In the genomic region with DNA sequence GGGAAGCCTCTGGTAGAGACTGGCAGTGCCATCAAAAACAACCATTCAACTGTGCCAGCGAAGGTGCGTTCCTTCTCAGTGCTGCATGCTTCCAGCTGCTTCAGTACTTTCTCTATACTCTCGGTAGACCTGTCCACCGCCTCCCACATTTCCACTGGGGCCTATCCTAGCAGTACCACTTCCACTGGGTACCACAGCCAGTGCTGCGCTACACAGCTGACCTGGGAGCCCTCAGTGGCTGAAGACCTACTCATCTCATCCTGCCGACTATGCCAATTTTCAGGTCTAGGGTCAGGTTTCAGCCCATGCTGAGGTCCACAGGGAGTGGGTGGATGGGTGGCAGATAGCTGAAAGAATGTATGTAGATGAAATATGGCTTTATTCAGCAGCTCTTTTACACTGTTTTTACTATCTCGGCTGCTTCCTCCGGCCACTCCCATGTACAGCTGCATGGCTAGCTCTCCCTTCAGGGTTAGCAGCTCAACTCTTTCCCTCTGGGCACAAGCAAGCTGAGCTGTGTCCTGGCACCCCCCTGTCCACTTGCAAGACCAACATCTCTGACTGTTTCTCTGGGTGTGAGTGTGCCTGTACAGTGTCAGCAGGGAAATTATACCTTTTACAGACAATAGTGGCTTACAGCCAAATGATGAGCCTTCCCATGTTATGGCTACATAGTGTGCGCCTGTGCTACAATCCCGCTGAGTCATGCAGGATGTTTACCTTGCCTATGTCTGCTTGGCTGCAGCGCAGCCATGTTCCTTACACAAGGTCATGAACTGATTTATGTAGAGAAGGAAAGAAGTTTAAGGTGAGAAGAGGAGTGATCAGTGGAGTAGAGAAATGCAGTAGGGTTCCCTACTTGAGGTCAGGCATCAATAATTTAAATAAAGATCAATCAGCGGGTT, we compare ENCODE assay signal across 1 cellular context.
TF ChIP-seq lines count a peak whose summit lies in the region.

No MANE protein-coding gene starts in this region.

TF ChIP-seq in HepG2, 621 proteins besides CTCF, POLR2A, EP300 and RAD21 (continued from another document and continues in another):
- TF ChIP-seq, protein P1, sequence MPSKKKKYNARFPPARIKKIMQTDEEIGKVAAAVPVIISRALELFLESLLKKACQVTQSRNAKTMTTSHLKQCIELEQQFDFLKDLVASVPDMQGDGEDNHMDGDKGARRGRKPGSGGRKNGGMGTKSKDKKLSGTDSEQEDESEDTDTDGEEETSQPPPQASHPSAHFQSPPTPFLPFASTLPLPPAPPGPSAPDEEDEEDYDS (CRISPR knock-in tag; IDR thresholded peaks at IDR 0.05), result no peak
- TF ChIP-seq ZNF225 (CRISPR knock-in tag; IDR thresholded peaks at IDR 0.05), result no peak
- TF ChIP-seq FOXP1 (IDR thresholded peaks at IDR 0.05), result no peak
- no peak for TF ChIP-seq FOXP1 (CRISPR knock-in tag; IDR thresholded peaks at IDR 0.05)
- TF ChIP-seq CBX2 (IDR thresholded peaks at IDR 0.05; ENCODE audit: low read depth, low read length), result no peak
- no peak for TF ChIP-seq CBX2 (CRISPR knock-in tag; IDR thresholded peaks at IDR 0.05; ENCODE audit: low read depth)
- TF ChIP-seq, protein P2, sequence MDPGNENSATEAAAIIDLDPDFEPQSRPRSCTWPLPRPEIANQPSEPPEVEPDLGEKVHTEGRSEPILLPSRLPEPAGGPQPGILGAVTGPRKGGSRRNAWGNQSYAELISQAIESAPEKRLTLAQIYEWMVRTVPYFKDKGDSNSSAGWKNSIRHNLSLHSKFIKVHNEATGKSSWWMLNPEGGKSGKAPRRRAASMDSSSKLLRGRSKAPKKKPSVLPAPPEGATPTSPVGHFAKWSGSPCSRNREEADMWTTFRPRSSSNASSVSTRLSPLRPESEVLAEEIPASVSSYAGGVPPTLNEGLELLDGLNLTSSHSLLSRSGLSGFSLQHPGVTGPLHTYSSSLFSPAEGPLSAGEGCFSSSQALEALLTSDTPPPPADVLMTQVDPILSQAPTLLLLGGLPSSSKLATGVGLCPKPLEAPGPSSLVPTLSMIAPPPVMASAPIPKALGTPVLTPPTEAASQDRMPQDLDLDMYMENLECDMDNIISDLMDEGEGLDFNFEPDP (CRISPR knock-in tag; conservative IDR thresholded peaks at IDR 0.05), result no peak
- TF ChIP-seq MTA1 (CRISPR knock-in tag; IDR thresholded peaks at IDR 0.05; ENCODE audit: borderline replicate concordance), result no peak
- TF ChIP-seq, protein P3, sequence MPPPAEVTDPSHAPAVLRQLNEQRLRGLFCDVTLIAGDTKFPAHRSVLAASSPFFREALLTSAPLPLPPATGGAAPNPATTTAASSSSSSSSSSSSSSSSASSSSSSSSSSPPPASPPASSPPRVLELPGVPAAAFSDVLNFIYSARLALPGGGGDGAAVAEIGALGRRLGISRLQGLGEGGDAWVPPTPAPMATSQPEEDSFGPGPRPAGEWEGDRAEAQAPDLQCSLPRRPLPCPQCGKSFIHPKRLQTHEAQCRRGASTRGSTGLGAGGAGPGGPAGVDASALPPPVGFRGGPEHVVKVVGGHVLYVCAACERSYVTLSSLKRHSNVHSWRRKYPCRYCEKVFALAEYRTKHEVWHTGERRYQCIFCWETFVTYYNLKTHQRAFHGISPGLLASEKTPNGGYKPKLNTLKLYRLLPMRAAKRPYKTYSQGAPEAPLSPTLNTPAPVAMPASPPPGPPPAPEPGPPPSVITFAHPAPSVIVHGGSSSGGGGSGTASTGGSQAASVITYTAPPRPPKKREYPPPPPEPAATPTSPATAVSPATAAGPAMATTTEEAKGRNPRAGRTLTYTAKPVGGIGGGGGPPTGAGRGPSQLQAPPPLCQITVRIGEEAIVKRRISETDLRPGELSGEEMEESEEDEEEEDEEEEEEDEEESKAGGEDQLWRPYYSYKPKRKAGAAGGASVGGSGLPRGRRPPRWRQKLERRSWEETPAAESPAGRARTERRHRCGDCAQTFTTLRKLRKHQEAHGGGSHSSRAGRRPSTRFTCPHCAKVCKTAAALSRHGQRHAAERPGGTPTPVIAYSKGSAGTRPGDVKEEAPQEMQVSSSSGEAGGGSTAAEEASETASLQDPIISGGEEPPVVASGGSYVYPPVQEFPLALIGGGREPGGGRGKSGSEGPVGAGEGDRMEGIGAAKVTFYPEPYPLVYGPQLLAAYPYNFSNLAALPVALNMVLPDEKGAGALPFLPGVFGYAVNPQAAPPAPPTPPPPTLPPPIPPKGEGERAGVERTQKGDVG (CRISPR knock-in tag; IDR thresholded peaks at IDR 0.05; ENCODE audit: borderline replicate concordance), result no peak
- TF ChIP-seq, protein P4, sequence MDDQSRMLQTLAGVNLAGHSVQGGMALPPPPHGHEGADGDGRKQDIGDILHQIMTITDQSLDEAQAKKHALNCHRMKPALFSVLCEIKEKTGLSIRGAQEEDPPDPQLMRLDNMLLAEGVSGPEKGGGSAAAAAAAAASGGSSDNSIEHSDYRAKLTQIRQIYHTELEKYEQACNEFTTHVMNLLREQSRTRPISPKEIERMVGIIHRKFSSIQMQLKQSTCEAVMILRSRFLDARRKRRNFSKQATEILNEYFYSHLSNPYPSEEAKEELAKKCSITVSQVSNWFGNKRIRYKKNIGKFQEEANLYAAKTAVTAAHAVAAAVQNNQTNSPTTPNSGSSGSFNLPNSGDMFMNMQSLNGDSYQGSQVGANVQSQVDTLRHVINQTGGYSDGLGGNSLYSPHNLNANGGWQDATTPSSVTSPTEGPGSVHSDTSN (CRISPR knock-in tag; IDR thresholded peaks at IDR 0.05; ENCODE audit: borderline replicate concordance), result no peak
- TF ChIP-seq, protein P5, sequence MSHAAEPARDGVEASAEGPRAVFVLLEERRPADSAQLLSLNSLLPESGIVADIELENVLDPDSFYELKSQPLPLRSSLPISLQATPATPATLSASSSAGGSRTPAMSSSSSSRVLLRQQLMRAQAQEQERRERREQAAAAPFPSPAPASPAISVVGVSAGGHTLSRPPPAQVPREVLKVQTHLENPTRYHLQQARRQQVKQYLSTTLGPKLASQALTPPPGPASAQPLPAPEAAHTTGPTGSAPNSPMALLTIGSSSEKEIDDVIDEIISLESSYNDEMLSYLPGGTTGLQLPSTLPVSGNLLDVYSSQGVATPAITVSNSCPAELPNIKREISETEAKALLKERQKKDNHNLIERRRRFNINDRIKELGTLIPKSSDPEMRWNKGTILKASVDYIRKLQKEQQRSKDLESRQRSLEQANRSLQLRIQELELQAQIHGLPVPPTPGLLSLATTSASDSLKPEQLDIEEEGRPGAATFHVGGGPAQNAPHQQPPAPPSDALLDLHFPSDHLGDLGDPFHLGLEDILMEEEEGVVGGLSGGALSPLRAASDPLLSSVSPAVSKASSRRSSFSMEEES (CRISPR knock-in tag; IDR thresholded peaks at IDR 0.05), result no peak
- no peak for TF ChIP-seq ZNF619 (CRISPR knock-in tag; IDR thresholded peaks at IDR 0.05)
- TF ChIP-seq, protein P6, sequence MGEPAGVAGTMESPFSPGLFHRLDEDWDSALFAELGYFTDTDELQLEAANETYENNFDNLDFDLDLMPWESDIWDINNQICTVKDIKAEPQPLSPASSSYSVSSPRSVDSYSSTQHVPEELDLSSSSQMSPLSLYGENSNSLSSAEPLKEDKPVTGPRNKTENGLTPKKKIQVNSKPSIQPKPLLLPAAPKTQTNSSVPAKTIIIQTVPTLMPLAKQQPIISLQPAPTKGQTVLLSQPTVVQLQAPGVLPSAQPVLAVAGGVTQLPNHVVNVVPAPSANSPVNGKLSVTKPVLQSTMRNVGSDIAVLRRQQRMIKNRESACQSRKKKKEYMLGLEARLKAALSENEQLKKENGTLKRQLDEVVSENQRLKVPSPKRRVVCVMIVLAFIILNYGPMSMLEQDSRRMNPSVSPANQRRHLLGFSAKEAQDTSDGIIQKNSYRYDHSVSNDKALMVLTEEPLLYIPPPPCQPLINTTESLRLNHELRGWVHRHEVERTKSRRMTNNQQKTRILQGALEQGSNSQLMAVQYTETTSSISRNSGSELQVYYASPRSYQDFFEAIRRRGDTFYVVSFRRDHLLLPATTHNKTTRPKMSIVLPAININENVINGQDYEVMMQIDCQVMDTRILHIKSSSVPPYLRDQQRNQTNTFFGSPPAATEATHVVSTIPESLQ (CRISPR knock-in tag; conservative IDR thresholded peaks at IDR 0.05), result no peak
- no peak for TF ChIP-seq NR1H2 (CRISPR knock-in tag; IDR thresholded peaks at IDR 0.05; ENCODE audit: borderline replicate concordance, low read depth)
- TF ChIP-seq ZNF253 (CRISPR knock-in tag; IDR thresholded peaks at IDR 0.05; ENCODE audit: borderline replicate concordance), result no peak
- TF ChIP-seq, protein P7, sequence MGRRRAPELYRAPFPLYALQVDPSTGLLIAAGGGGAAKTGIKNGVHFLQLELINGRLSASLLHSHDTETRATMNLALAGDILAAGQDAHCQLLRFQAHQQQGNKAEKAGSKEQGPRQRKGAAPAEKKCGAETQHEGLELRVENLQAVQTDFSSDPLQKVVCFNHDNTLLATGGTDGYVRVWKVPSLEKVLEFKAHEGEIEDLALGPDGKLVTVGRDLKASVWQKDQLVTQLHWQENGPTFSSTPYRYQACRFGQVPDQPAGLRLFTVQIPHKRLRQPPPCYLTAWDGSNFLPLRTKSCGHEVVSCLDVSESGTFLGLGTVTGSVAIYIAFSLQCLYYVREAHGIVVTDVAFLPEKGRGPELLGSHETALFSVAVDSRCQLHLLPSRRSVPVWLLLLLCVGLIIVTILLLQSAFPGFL (CRISPR knock-in tag; IDR thresholded peaks at IDR 0.05), result no peak
- no peak for TF ChIP-seq CCAR2 (optimal IDR thresholded peaks at IDR 0.05; ENCODE audit: low read depth, low read length)
- TF ChIP-seq, protein P8, sequence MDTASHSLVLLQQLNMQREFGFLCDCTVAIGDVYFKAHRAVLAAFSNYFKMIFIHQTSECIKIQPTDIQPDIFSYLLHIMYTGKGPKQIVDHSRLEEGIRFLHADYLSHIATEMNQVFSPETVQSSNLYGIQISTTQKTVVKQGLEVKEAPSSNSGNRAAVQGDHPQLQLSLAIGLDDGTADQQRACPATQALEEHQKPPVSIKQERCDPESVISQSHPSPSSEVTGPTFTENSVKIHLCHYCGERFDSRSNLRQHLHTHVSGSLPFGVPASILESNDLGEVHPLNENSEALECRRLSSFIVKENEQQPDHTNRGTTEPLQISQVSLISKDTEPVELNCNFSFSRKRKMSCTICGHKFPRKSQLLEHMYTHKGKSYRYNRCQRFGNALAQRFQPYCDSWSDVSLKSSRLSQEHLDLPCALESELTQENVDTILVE (CRISPR knock-in tag; IDR thresholded peaks at IDR 0.05), result no peak
- TF ChIP-seq ZNF660 (CRISPR knock-in tag; IDR thresholded peaks at IDR 0.05; ENCODE audit: borderline replicate concordance, low read depth), result no peak
- TF ChIP-seq TOE1 (CRISPR knock-in tag; IDR thresholded peaks at IDR 0.05), result no peak
- no peak for TF ChIP-seq GATAD1 (CRISPR knock-in tag; IDR thresholded peaks at IDR 0.05)
- TF ChIP-seq ZNF678 (CRISPR knock-in tag; IDR thresholded peaks at IDR 0.05), result no peak
- no peak for TF ChIP-seq TEAD3 (CRISPR knock-in tag; optimal IDR thresholded peaks at IDR 0.05; ENCODE audit: borderline replicate concordance)
- TF ChIP-seq HOXA3 (CRISPR knock-in tag; IDR thresholded peaks at IDR 0.05), result peak; percentile 52; the same call in 1 of the 2 replicates
- TF ChIP-seq ZNF382 (CRISPR knock-in tag; IDR thresholded peaks at IDR 0.05; ENCODE audit: borderline replicate concordance), result no peak
- no peak for TF ChIP-seq BRD4 (CRISPR knock-in tag; IDR thresholded peaks at IDR 0.05)
- peak; percentile 53; the same call in 1 of the 2 replicates for TF ChIP-seq MAFG (CRISPR knock-in tag; IDR thresholded peaks at IDR 0.05)
- 0 out of 2 replicates have a peak, but pooled peaks have one; percentile 20 for TF ChIP-seq SALL1 (CRISPR knock-in tag; IDR thresholded peaks at IDR 0.05)
- TF ChIP-seq GABPA (IDR thresholded peaks at IDR 0.05; ENCODE audit: low read depth, low read length), result no peak
- peak; percentile 61 for TF ChIP-seq GABPA (CRISPR knock-in tag; IDR thresholded peaks at IDR 0.05; ENCODE audit: low read depth)
- peak; percentile 74; the same call in 1 of the 2 replicates for TF ChIP-seq GABPB1 (CRISPR knock-in tag; IDR thresholded peaks at IDR 0.05)
- TF ChIP-seq FOXA3 (CRISPR knock-in tag; IDR thresholded peaks at IDR 0.05), result peak; percentile 87
- no peak for TF ChIP-seq XRCC5 (optimal IDR thresholded peaks at IDR 0.05; ENCODE audit: low read length)
- no peak for TF ChIP-seq AGO1 (IDR thresholded peaks at IDR 0.05; ENCODE audit: low read depth, low read length, poor library complexity, severe bottlenecking)
- TF ChIP-seq TCF7 (IDR thresholded peaks at IDR 0.05; ENCODE audit: low read depth), result no peak
- TF ChIP-seq, protein P9, sequence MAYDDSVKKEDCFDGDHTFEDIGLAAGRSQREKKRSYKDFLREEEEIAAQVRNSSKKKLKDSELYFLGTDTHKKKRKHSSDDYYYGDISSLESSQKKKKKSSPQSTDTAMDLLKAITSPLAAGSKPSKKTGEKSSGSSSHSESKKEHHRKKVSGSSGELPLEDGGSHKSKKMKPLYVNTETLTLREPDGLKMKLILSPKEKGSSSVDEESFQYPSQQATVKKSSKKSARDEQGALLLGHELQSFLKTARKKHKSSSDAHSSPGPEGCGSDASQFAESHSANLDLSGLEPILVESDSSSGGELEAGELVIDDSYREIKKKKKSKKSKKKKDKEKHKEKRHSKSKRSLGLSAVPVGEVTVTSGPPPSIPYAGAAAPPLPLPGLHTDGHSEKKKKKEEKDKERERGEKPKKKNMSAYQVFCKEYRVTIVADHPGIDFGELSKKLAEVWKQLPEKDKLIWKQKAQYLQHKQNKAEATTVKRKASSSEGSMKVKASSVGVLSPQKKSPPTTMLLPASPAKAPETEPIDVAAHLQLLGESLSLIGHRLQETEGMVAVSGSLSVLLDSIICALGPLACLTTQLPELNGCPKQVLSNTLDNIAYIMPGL (CRISPR knock-in tag; IDR thresholded peaks at IDR 0.05; ENCODE audit: borderline replicate concordance in 1 of 2, low read depth in 1 of 2), result no peak
- TF ChIP-seq SMAD3 (CRISPR knock-in tag; IDR thresholded peaks at IDR 0.05), result 0 out of 2 replicates have a peak, but pooled peaks have one; percentile 27
- TF ChIP-seq ZNF367 (CRISPR knock-in tag; IDR thresholded peaks at IDR 0.05; ENCODE audit: borderline replicate concordance), result no peak
- TF ChIP-seq, protein P10, sequence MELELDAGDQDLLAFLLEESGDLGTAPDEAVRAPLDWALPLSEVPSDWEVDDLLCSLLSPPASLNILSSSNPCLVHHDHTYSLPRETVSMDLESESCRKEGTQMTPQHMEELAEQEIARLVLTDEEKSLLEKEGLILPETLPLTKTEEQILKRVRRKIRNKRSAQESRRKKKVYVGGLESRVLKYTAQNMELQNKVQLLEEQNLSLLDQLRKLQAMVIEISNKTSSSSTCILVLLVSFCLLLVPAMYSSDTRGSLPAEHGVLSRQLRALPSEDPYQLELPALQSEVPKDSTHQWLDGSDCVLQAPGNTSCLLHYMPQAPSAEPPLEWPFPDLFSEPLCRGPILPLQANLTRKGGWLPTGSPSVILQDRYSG (CRISPR knock-in tag; IDR thresholded peaks at IDR 0.05), result no peak
- TF ChIP-seq, protein P11, sequence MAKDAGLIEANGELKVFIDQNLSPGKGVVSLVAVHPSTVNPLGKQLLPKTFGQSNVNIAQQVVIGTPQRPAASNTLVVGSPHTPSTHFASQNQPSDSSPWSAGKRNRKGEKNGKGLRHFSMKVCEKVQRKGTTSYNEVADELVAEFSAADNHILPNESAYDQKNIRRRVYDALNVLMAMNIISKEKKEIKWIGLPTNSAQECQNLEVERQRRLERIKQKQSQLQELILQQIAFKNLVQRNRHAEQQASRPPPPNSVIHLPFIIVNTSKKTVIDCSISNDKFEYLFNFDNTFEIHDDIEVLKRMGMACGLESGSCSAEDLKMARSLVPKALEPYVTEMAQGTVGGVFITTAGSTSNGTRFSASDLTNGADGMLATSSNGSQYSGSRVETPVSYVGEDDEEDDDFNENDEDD (CRISPR knock-in tag; IDR thresholded peaks at IDR 0.05; ENCODE audit: borderline replicate concordance), result no peak
- TF ChIP-seq ELF3 (CRISPR knock-in tag; IDR thresholded peaks at IDR 0.05), result peak; percentile 56; the same call in 1 of the 2 replicates
- TF ChIP-seq, protein P12, sequence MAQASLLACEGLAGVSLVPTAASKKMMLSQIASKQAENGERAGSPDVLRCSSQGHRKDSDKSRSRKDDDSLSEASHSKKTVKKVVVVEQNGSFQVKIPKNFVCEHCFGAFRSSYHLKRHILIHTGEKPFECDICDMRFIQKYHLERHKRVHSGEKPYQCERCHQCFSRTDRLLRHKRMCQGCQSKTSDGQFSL (CRISPR knock-in tag; IDR thresholded peaks at IDR 0.05), result no peak
